15 cellular contexts compared by ENCODE assay signal in genomic region chr10:127148933-127149220, GRCh38. TPM values are rescaled to one million over a fixed set of nuclear protein-coding genes. Genes with fewer than 3 reads are reported as not detected.
DNase-seq lines count a peak whose midpoint lies in the region; ATAC-seq, FAIRE-seq and TF ChIP-seq lines count a peak whose summit lies in the region.
"Had no signal": no experiment of that assay in that cellular context is flagged by ENCODE, and none has a peak within 500 bp of the region (broad histone marks: within the 10 kb centered on the region; RNA-seq: fewer than 3 reads in every experiment).

No MANE protein-coding gene starts in this region.

- no peak overlapping the region for H3K9ac ChIP-seq in HUES64 (ENCODE audit: low read depth, low read length)
- H3K9ac ChIP-seq in keratinocyte (ENCODE audit: control insufficient read depth, extremely low read depth, insufficient read depth, low read length): no peak overlapping the region
- H3K9ac ChIP-seq: KMS-11 had no signal

- dilution Hi-C loops in keratinocyte (cut with MboI; ENCODE audit: extremely low pct_ligation_motif_present, low sequenced_read_pairs): no loop called here

- H3K27ac ChIP-seq in HUES64 (ENCODE audit: low read depth, low read length) (peak overlapping the region; percentile 36), keratinocyte (ENCODE audit: control insufficient read depth, insufficient read depth, low read length) (peak overlapping the region; percentile 74)
- H3K27ac ChIP-seq: KMS-11, psoas muscle had no signal

- H3K9me3 ChIP-seq in HUES64 (ENCODE audit: insufficient read depth, low read depth, low read length) (no peaks in the 10 kb centered on the region), keratinocyte (ENCODE audit: control insufficient read depth, low read depth, low read length) (no peaks in the 10 kb centered on the region)
- H3K9me3 ChIP-seq: left lung, psoas muscle had no signal

- intact Hi-C loops in cardiac septum (cut with DNase I): no loop called here

- ATAC-seq in GM21717 (IDR thresholded peaks at IDR 0.05; ENCODE audit: unreplicated experiment): no peak
- ATAC-seq: left lung, psoas muscle had no signal

- peak overlapping the region; percentile 60 for H3K4me2 ChIP-seq in keratinocyte (ENCODE audit: control insufficient read depth, extremely low read depth, insufficient read depth, low read depth, low read length)
- H3K4me2 ChIP-seq: KMS-11 had no signal

- no peaks in the 10 kb centered on the region for H4K20me1 ChIP-seq in keratinocyte (ENCODE audit: control insufficient read depth, extremely low read depth, insufficient read depth, low read length)

- peaks cover 30% of the 10 kb centered on the region for H3K4me1 ChIP-seq in HUES64 (ENCODE audit: insufficient read depth, low read length)
- H3K4me1 ChIP-seq in keratinocyte (ENCODE audit: control insufficient read depth, extremely low read depth, insufficient read depth, low read length): peaks cover 48% of the 10 kb centered on the region
- H3K4me1 ChIP-seq: psoas muscle had no signal

- TF ChIP-seq CTCF in AG09309 (IDR thresholded peaks at IDR 0.05; ENCODE audit: control insufficient read depth, insufficient read depth, low read depth, low read length, missing control alignments): no peak
- no peak for TF ChIP-seq CTCF in keratinocyte (optimal IDR thresholded peaks at IDR 0.05 in 1 of 3, IDR thresholded peaks at IDR 0.05 in 1 of 3, conservative IDR thresholded peaks at IDR 0.05 in 1 of 3; ENCODE audit: extremely low read depth in 1 of 3, insufficient read depth in 2 of 3, low read length in 3 of 3)

- no peaks in the 10 kb centered on the region for H3K36me3 ChIP-seq in HUES64 (ENCODE audit: insufficient read depth, low read length)
- peaks cover 0 to 1% of the 10 kb centered on the region in 2 experiments for H3K36me3 ChIP-seq in keratinocyte (ENCODE audit: control insufficient read depth in 2 of 2, extremely low read depth in 1 of 2, insufficient read depth in 2 of 2, low read length in 2 of 2)
- H3K36me3 ChIP-seq: left lung had no signal

- peaks cover 3% of the 10 kb centered on the region for H3K9me1 ChIP-seq in keratinocyte (ENCODE audit: control insufficient read depth, extremely low read depth, insufficient read depth, low read length)

- peak overlapping the region; percentile 2; the same call in 1 of the 2 replicates for H3K4me3 ChIP-seq in AG09309 (ENCODE audit: control insufficient read depth, low read depth, low read length)
- no peak overlapping the region for H3K4me3 ChIP-seq in HUES64 (ENCODE audit: low read length)
- H3K4me3 ChIP-seq in keratinocyte (ENCODE audit: control insufficient read depth in 2 of 3, extremely low read depth in 1 of 3, insufficient read depth in 2 of 3, low read depth in 1 of 3, low read length in 3 of 3): peak overlapping the region in 1 of 3 experiments; percentile 4
- H3K4me3 ChIP-seq: left lung, psoas muscle had no signal

- DNase-seq in AG09309 (ENCODE audit: low read depth) (peak; percentile 50), amniotic epithelial cell (ENCODE audit: low read depth) (peak; percentile 85), keratinocyte (ENCODE audit: low read depth, low spot score) (peak; percentile 57), cerebellum (ENCODE audit: low spot score) (no peak), cardiac septum (ENCODE audit: low spot score) (no peak), NCI-H2171 (lab: John Stamatoyannopoulos, UW) (no peak)
- DNase-seq: activated T-cell treated with anti-CD3 and anti-CD28 coated beads, Interleukin-2, amount 50 U/mL, for 1 hour; CD4-positive, CD25-positive, alpha-beta regulatory T cell; effector CD8-positive, alpha-beta T cell; left lung; NCI-H774; psoas muscle had no signal

- H3K27me3 ChIP-seq in HUES64 (ENCODE audit: insufficient read depth, low read length) (no peaks in the 10 kb centered on the region), keratinocyte (ENCODE audit: control insufficient read depth, extremely low read depth, insufficient read depth, low read length) (no peaks in the 10 kb centered on the region)
- H3K27me3 ChIP-seq: left lung had no signal

- FAIRE-seq in keratinocyte (lab: Jason Lieb, UNC): peak; percentile 95

- 82% methylated on average over 2 of the region's 2 CpGs for WGBS in HUES64

- H2AFZ ChIP-seq in keratinocyte (ENCODE audit: control insufficient read depth, low read length): no peak overlapping the region

- H3K79me2 ChIP-seq in keratinocyte (ENCODE audit: control insufficient read depth, insufficient read depth, low read length): no peaks in the 10 kb centered on the region

RNA-seq across cellular contexts. Expression of gene INSYN2A, which starts 47.5 kb away (rescaled TPM):
- 0.10 TPM for polyA plus RNA-seq in HUES64 (2013, experiment 1 of 2)
- 0.13 TPM for polyA plus RNA-seq in HUES64 (2013, experiment 2 of 2)
- 0.01 TPM in 1 of 3 replicates, not detected in the others for polyA plus RNA-seq in keratinocyte
- polyA plus RNA-seq in keratinocyte (2011; ENCODE audit: low read depth): not detected
- not detected in 2 replicates for polyA plus RNA-seq in keratinocyte (2011; cell fraction: cytosol; rRNA removed)
- 0.04 TPM in 1 of 2 replicates, not detected in the other for polyA plus RNA-seq in keratinocyte (2011; cell fraction: nucleus; rRNA removed)
- polyA plus RNA-seq in keratinocyte (2012; ENCODE audit: low replicate concordance): 0.23 TPM in 1 of 2 replicates, not detected in the other
- polyA minus RNA-seq in keratinocyte: not detected in 3 replicates
- not detected for polyA minus RNA-seq in keratinocyte (2011; cell fraction: cytosol; rRNA and poly(A)+ RNA removed)
- not detected in 2 replicates for polyA minus RNA-seq in keratinocyte (2011; cell fraction: nucleus; rRNA and poly(A)+ RNA removed)
- total RNA-seq in cerebellum (12.6 TPM), cardiac septum (0.19 TPM)
- total RNA-seq: CD4-positive, CD25-positive, alpha-beta regulatory T cell had no signal
- polyA plus RNA-seq: CD4-positive, CD25-positive, alpha-beta regulatory T cell had no signal

Comparison
In these comparisons a context has a peak if more than half of its experiments do, and no peak if none do; other contexts are left out.
1. DNase-seq: peak in AG09309 (single experiment), amniotic epithelial cell (single experiment) and keratinocyte (single experiment); none in cerebellum (single experiment), cardiac septum (single experiment) and NCI-H2171 (single experiment).
2. RNA of gene INSYN2A, which starts 47.5 kb away (total RNA-seq): 12.6 TPM in cerebellum (single experiment); 0.19 TPM in cardiac septum (single experiment); every median in the first group is over 10 times any median in the second.